ENCODE assay signal across 9 cellular contexts in the genomic region with DNA sequence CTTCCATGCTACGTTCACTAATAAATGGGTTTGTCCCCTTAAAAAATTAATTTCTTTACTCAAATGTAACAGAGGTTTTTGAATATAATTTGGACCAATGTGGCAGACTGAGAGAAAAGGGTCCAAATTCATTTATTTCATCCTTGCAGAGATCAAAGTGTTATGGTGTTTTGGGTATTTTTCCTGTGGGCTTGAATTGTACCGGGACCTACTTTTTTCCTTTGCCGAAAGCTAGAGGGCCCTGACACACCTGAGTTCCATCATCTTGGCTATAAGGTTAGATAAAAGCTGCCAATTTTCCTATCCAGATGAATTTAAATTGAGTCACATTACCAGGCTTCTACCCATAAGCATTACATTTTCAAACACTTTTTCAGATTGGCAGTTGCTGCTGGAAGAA. TPM values are rescaled to one million over a fixed set of nuclear protein-coding genes. Genes with fewer than 3 reads are reported as not detected.
A peak's percentile ranks its signal among the peaks of the same experiment; 100 is the strongest.
DNase-seq lines count a peak whose midpoint lies in the region; ATAC-seq and TF ChIP-seq lines count a peak whose summit lies in the region.
"Had no signal": no experiment of that assay in that cellular context is flagged by ENCODE, and none has a peak within 500 bp of the region (broad histone marks: within the 10 kb centered on the region; RNA-seq: fewer than 3 reads in every experiment).

No MANE protein-coding gene starts in this region.

- peak overlapping the region; percentile 89 for H3K4me2 ChIP-seq in SU-DHL-6 (ENCODE audit: low read depth, low read length, poor library complexity, severe bottlenecking)

- no peaks in the 10 kb centered on the region for H4K20me1 ChIP-seq in SU-DHL-6 (ENCODE audit: low read depth, low read length)

- peaks cover 41% of the 10 kb centered on the region for H3K79me2 ChIP-seq in SU-DHL-6 (ENCODE audit: insufficient read depth, low read length)

- peak overlapping the region; percentile 89 for H3K27ac Mint-ChIP-seq in activated T-cell treated with anti-CD3 and anti-CD28 coated beads, Interleukin-2, amount 50 U/mL, for 72 hours

- H3K27me3 ChIP-seq in SU-DHL-6 (ENCODE audit: low read length): no peaks in the 10 kb centered on the region
- H3K27me3 ChIP-seq in iPS DF 6.9 (ENCODE audit: control insufficient read depth, insufficient read depth, low read length): no peaks in the 10 kb centered on the region
- H3K27me3 ChIP-seq in thymus (ENCODE audit: control insufficient read depth, insufficient read depth): no peaks in the 10 kb centered on the region

- H3K36me3 Mint-ChIP-seq in activated T-cell treated with anti-CD3 and anti-CD28 coated beads, Interleukin-2, amount 50 U/mL, for 72 hours (ENCODE audit: insufficient read depth in 2 of 2): peaks cover 12 to 23% of the 10 kb centered on the region in 2 donors

- H2AFZ ChIP-seq in SU-DHL-6 (ENCODE audit: low read depth, low read length, severe bottlenecking): peak overlapping the region; percentile 69

- H3K9me3 ChIP-seq in SU-DHL-6 (ENCODE audit: insufficient read depth, low read length): no peaks in the 10 kb centered on the region
- H3K9me3 ChIP-seq in iPS DF 6.9 (ENCODE audit: control insufficient read depth, insufficient read depth, low read length): no peaks in the 10 kb centered on the region
- no peaks in the 10 kb centered on the region for H3K9me3 ChIP-seq in thymus (ENCODE audit: control insufficient read depth)

- H3K4me3 Mint-ChIP-seq in activated T-cell treated with anti-CD3 and anti-CD28 coated beads, Interleukin-2, amount 50 U/mL, for 72 hours: peak overlapping the region; percentile 85 to 92

- no peaks in the 10 kb centered on the region for H3K9me2 ChIP-seq in SU-DHL-6 (replicated peaks; ENCODE audit: insufficient read depth, low read length)

- no peaks in the 10 kb centered on the region for H3K9me3 Mint-ChIP-seq in activated T-cell treated with anti-CD3 and anti-CD28 coated beads, Interleukin-2, amount 50 U/mL, for 72 hours

- peaks cover 15% of the 10 kb centered on the region for H3K4me1 Mint-ChIP-seq in activated T-cell treated with anti-CD3 and anti-CD28 coated beads, Interleukin-2, amount 50 U/mL, for 72 hours (ENCODE audit: low read depth)

- no peaks in the 10 kb centered on the region for H3K27me3 Mint-ChIP-seq in activated T-cell treated with anti-CD3 and anti-CD28 coated beads, Interleukin-2, amount 50 U/mL, for 72 hours (ENCODE audit: low read depth)

- H3K27ac ChIP-seq in SU-DHL-6 (ENCODE audit: low read depth, low read length) (peak overlapping the region; percentile 67), iPS DF 6.9 (ENCODE audit: low read length) (no peak overlapping the region), thymus (ENCODE audit: low read depth) (no peak overlapping the region)

- H3K4me1 ChIP-seq in iPS DF 6.9 (ENCODE audit: control insufficient read depth, insufficient read depth, low read length) (no peaks in the 10 kb centered on the region), thymus (ENCODE audit: control insufficient read depth, insufficient read depth, low read length) (peaks cover 4% of the 10 kb centered on the region)

- H3K36me3 ChIP-seq in SU-DHL-6 (ENCODE audit: low read length): peaks cover 30% of the 10 kb centered on the region
- H3K36me3 ChIP-seq in iPS DF 6.9 (ENCODE audit: control insufficient read depth, insufficient read depth, low read length): peaks cover 2% of the 10 kb centered on the region; the same call in 1 of the 2 replicates
- peaks cover 4% of the 10 kb centered on the region for H3K36me3 ChIP-seq in thymus (ENCODE audit: control insufficient read depth, insufficient read depth)

- peaks cover 14% of the 10 kb centered on the region; the same call in 1 of the 2 replicates for H3F3A ChIP-seq in SU-DHL-6 (ENCODE audit: insufficient read depth)

- H3K4me3 ChIP-seq in SU-DHL-6 (ENCODE audit: insufficient read depth, low read length, poor library complexity, severe bottlenecking): peak overlapping the region; percentile 79
- H3K4me3 ChIP-seq in iPS DF 6.9 (ENCODE audit: low read length): peak overlapping the region; percentile 93; the same call in 1 of the 2 replicates
- H3K4me3 ChIP-seq in thymus (ENCODE audit: low read length): peak overlapping the region; percentile 53

- peak; percentile 14 for TF ChIP-seq CTCF in SU-DHL-6 (IDR thresholded peaks at IDR 0.05; ENCODE audit: insufficient read depth, low read length, poor library complexity, severe bottlenecking)

- peak overlapping the region; percentile 87 for H3K9ac ChIP-seq in SU-DHL-6 (ENCODE audit: low read length)

- no peak for DNase-seq in activated T-cell treated with anti-CD3 and anti-CD28 coated beads, Interleukin-2, amount 50 U/mL, for 72 hours
- no peak for DNase-seq in activated T-cell treated with anti-CD3 and anti-CD28 coated beads for 4 hours
- no peak for DNase-seq in iPS DF 6.9 (ENCODE audit: low read depth, low spot score)
- DNase-seq in effector CD4-positive, alpha-beta T cell: no peak
- DNase-seq: GF-D8 had no signal

- no CpG with 5 or more reads among the region's 3 CpGs for WGBS in iPS DF 6.9 (ENCODE audit: insufficient coverage, insufficient read length)
- WGBS in thymus: 53% methylated on average over 3 of the region's 3 CpGs

- ATAC-seq in activated T-cell treated with anti-CD3 and anti-CD28 coated beads, Interleukin-2, amount 50 U/mL, for 72 hours (replicated peaks in 1 of 2): no peak
- ATAC-seq in HG03280 (IDR thresholded peaks at IDR 0.05; ENCODE audit: unreplicated experiment): no peak
- no peak for ATAC-seq in GM19324 (IDR thresholded peaks at IDR 0.05; ENCODE audit: low FRiP score, unreplicated experiment)

RNA-seq across cellular contexts. Expression of gene CCNB2, which starts 0.9 kb away (rescaled TPM):
- total RNA-seq in activated T-cell treated with anti-CD3 and anti-CD28 coated beads, Interleukin-2, amount 50 U/mL, for 72 hours: 10 to 100 TPM; 65.9 to 77.8 TPM
- 19.5 TPM for polyA plus RNA-seq in thymus
